In genomic region chr6:41071501-41071922, GRCh38 we compare ENCODE assay signal across 6 cellular contexts. TPM values are rescaled to one million over a fixed set of nuclear protein-coding genes. Genes with fewer than 3 reads are reported as not detected.
DNase-seq lines count a peak whose midpoint lies in the region; ATAC-seq and TF ChIP-seq lines count a peak whose summit lies in the region.

No MANE protein-coding gene starts in this region.

- H3K9me3 ChIP-seq in adrenal gland (replicated peaks in 1 of 3) (no peaks in the 10 kb centered on the region), muscle layer of duodenum (ENCODE audit: control insufficient read depth in 1 of 2, low read length in 2 of 2) (no peaks in the 10 kb centered on the region)

- intact Hi-C loops in Right ventricle myocardium superior (cut with DNase I), result no loop called here
- intact Hi-C loops in Right ventricle myocardium inferior (cut with DNase I), result no loop called here
- intact Hi-C loops in adrenal gland (cut with DNase I), result no loop called here

- WGBS in adrenal gland, 4 donors, result 0 to 1% (median 0%) methylated on average over 16 of the region's 16 CpGs

- H3K4me1 ChIP-seq in adrenal gland (replicated peaks in 1 of 2), result peaks cover 19 to 27% of the 10 kb centered on the region in 2 donors
- peaks cover 11 to 16% of the 10 kb centered on the region in 2 donors for H3K4me1 ChIP-seq in muscle layer of duodenum (ENCODE audit: control insufficient read depth in 1 of 2, insufficient read depth in 2 of 2, low read length in 2 of 2)

- H3K27me3 ChIP-seq in adrenal gland, result no peaks in the 10 kb centered on the region
- H3K27me3 ChIP-seq in muscle layer of duodenum (ENCODE audit: low read depth, low read length), result no peaks in the 10 kb centered on the region

- DNase-seq in Right ventricle myocardium superior (peak; percentile 89), Right ventricle myocardium inferior (ENCODE audit: missing footprints) (no peak), adrenal gland (no peak), superior temporal gyrus (ENCODE audit: extremely low spot score) (no peak), DMS 273 treated with DMSO at 0.1 percent for 48 hours (lab: John Stamatoyannopoulos, UW) (no peak)

- H3K36me3 ChIP-seq in adrenal gland (replicated peaks in 1 of 2) (peaks cover 0 to 12% of the 10 kb centered on the region in 2 donors), muscle layer of duodenum (ENCODE audit: control insufficient read depth in 1 of 2, insufficient read depth in 2 of 2, low read length in 2 of 2) (peaks cover 9 to 26% of the 10 kb centered on the region in 2 donors)

- TF ChIP-seq POLR2A in adrenal gland (IDR thresholded peaks at IDR 0.05), result peak; percentile 58 to 84

- no peak for TF ChIP-seq CTCF in adrenal gland (IDR thresholded peaks at IDR 0.05)

- H3K4me3 ChIP-seq in adrenal gland (peak overlapping the region in 3 of 4 donors; percentile 54 to 98 (median 55)), muscle layer of duodenum (ENCODE audit: low read depth in 1 of 2, low read length in 2 of 2) (peak overlapping the region; percentile 80 to 87)

- ATAC-seq in Right ventricle myocardium superior (ENCODE audit: poor library complexity) (no peak), Right ventricle myocardium inferior (no peak)

- H3K27ac ChIP-seq in adrenal gland (peak overlapping the region; percentile 97 to 100 (median 99)), muscle layer of duodenum (ENCODE audit: low read length) (peak overlapping the region; percentile 100)

RNA-seq across cellular contexts. Expression of gene OARD1, which starts 0.6 kb away (rescaled TPM):
- total RNA-seq in Right ventricle myocardium superior, result 19.7 TPM
- total RNA-seq in Right ventricle myocardium inferior, result 20.5 TPM
- 10 to 100 TPM; 10.1 to 35.5 (median 21.8) TPM for total RNA-seq in adrenal gland
- polyA plus RNA-seq in adrenal gland, result 10 to 100 TPM; 21.5 to 44.4 (median 26.1) TPM

RNA-seq across cellular contexts. Expression of gene NFYA, which starts 1.3 kb away (rescaled TPM):
- total RNA-seq in Right ventricle myocardium superior, result 9.5 TPM
- 9.8 TPM for total RNA-seq in Right ventricle myocardium inferior
- 10 to 100 TPM in 7 of 8 donors, 1 to 10 TPM in 1; 7.1 to 18.2 (median 13.7) TPM for total RNA-seq in adrenal gland
- polyA plus RNA-seq in adrenal gland, result 10 to 100 TPM in 1 of 3 donors, 1 to 10 TPM in 2; 6.4 to 21.4 (median 7.4) TPM

RNA-seq across cellular contexts. Expression of gene APOBEC2, which starts 18.5 kb away (rescaled TPM):
- total RNA-seq in Right ventricle myocardium superior, result 211 TPM
- total RNA-seq in Right ventricle myocardium inferior, result 246 TPM
- total RNA-seq in adrenal gland, result 1 to 10 TPM in 4 of 8 donors, under 1 TPM in 2, not detected in 2; 0.28 to 3.7 (median 1.1) TPM
- polyA plus RNA-seq in adrenal gland, result under 1 TPM in 2 of 3 donors, not detected in 1; 0.38 to 0.81 TPM

RNA-seq across cellular contexts. Expression of gene TSPO2, which starts 29.2 kb away (rescaled TPM):
- total RNA-seq in Right ventricle myocardium superior, result not detected
- not detected for total RNA-seq in Right ventricle myocardium inferior
- total RNA-seq in adrenal gland, result not detected
- polyA plus RNA-seq in adrenal gland, result not detected

RNA-seq across cellular contexts. Expression of gene UNC5CL, which starts 32.5 kb away (rescaled TPM):
- 0.40 TPM for total RNA-seq in Right ventricle myocardium superior
- total RNA-seq in Right ventricle myocardium inferior, result 0.60 TPM
- 1 to 10 TPM in 3 of 8 donors, under 1 TPM in 5; 0.52 to 1.2 (median 0.60) TPM for total RNA-seq in adrenal gland
- polyA plus RNA-seq in adrenal gland, result 1 to 10 TPM in 2 of 3 donors, under 1 TPM in 1; 0.20 to 1.6 (median 1.2) TPM

Comparison
In these comparisons a context has a peak if more than half of its experiments do, and no peak if none do; other contexts are left out.
1. RNA of gene APOBEC2, which starts 18.5 kb away (total RNA-seq): 246 TPM in Right ventricle myocardium inferior (single experiment) and 211 TPM in Right ventricle myocardium superior (single experiment); 0.28 to 3.7 TPM in adrenal gland; every median in the first group is over 10 times any median in the second.